In the genomic region with DNA sequence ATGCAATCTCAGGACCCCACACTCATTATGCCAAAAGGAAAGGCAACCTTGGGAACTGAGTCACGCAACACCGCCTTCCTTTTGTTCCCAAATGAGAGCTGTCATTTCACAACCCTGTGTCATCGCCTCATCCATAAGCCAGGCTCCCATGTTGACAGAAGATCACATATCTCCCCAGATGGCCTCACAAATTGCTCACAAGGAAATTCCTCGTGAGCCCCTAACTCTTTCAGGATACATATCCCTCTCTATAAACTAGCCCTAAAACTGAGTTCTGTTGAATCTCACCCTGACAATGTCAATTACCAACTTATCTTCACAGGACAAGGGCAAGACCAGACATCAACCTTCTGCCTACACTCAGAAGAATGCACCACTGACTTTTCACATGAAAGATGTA, we compare ENCODE assay signal across 16 cellular contexts. TPM values are rescaled to one million over a fixed set of nuclear protein-coding genes. Genes with fewer than 3 reads are reported as not detected.
DNase-seq lines count a peak whose midpoint lies in the region; ATAC-seq lines count a peak whose summit lies in the region.
"Had no signal": no experiment of that assay in that cellular context is flagged by ENCODE, and none has a peak within 500 bp of the region (broad histone marks: within the 10 kb centered on the region; RNA-seq: fewer than 3 reads in every experiment).

No MANE protein-coding gene starts in this region.

- H3K27ac ChIP-seq in mesodermal cell (ENCODE audit: low read depth, low read length, severe bottlenecking) = peak overlapping the region; percentile 78
- H3K27ac ChIP-seq: A549, Peyer's patch had no signal

- no peaks in the 10 kb centered on the region for H3K36me3 ChIP-seq in mesodermal cell (ENCODE audit: control insufficient read depth, insufficient read depth, low read length)
- H3K36me3 ChIP-seq: Peyer's patch had no signal

- H3K4me3 ChIP-seq in mesodermal cell (ENCODE audit: extremely low read depth, insufficient read depth, low read length, poor library complexity, severe bottlenecking) = no peak overlapping the region
- H3K4me3 ChIP-seq: A549, Peyer's patch had no signal

- WGBS in mesodermal cell (ENCODE audit: insufficient coverage in 2 of 2), 2 experiments = 81 to 94% methylated on average over 4 of the region's 4 CpGs

- peaks cover 16% of the 10 kb centered on the region for H3K4me1 ChIP-seq in mesodermal cell (ENCODE audit: control insufficient read depth, insufficient read depth, low read length, poor library complexity, severe bottlenecking)
- H3K4me1 ChIP-seq: A549, Peyer's patch had no signal

- peak; percentile 17 for DNase-seq in NCI-H510A treated with DMSO at 0.1 percent for 48 hours (lab: John Stamatoyannopoulos, UW)
- DNase-seq in NCI-H510A (lab: John Stamatoyannopoulos, UW) = no peak
- DNase-seq in NCI-H69 (lab: John Stamatoyannopoulos, UW) = peak; percentile 63
- no peak for DNase-seq in NCI-H2107 (lab: John Stamatoyannopoulos, UW)
- no peak for DNase-seq in activated gamma-delta T cell (lab: John Stamatoyannopoulos, UW)
- DNase-seq in DMS114 treated with DMSO at 0.1 percent for 48 hours (lab: John Stamatoyannopoulos, UW; ENCODE audit: unreplicated experiment) = no peak
- DNase-seq: CD4-positive, CD25-positive, alpha-beta regulatory T cell; KBM-7; NCI-H1048; NCI-H187; Peyer's patch; SHP77 treated with DMSO at 0.1 percent for 48 hours; SW 1271 had no signal

- H3K9me3 ChIP-seq in mesodermal cell (ENCODE audit: control insufficient read depth, low read length) = no peaks in the 10 kb centered on the region
- H3K9me3 ChIP-seq: A549, Peyer's patch had no signal

- ATAC-seq in HG03135 (IDR thresholded peaks at IDR 0.05; ENCODE audit: unreplicated experiment) = no peak
- ATAC-seq: A549 had no signal

RNA-seq across cellular contexts. Expression of gene CCDC3, which starts 22.6 kb away (rescaled TPM):
- polyA plus RNA-seq in mesodermal cell (2013, experiment 1 of 2) = 28.2 TPM
- polyA plus RNA-seq in mesodermal cell (2013, experiment 2 of 2) = 25.3 TPM
- polyA plus RNA-seq: CD4-positive, CD25-positive, alpha-beta regulatory T cell had no signal

Comparison
In these comparisons a context has a peak if more than half of its experiments do, and no peak if none do; other contexts are left out.
1. DNase-seq: peak in NCI-H510A treated with DMSO at 0.1 percent for 48 hours (single experiment) and NCI-H69 (single experiment); none in NCI-H510A (single experiment), NCI-H2107 (single experiment), activated gamma-delta T cell (single experiment) and DMS114 treated with DMSO at 0.1 percent for 48 hours (single experiment).